ENCODE assay signal across 29 cellular contexts in the genomic region with DNA sequence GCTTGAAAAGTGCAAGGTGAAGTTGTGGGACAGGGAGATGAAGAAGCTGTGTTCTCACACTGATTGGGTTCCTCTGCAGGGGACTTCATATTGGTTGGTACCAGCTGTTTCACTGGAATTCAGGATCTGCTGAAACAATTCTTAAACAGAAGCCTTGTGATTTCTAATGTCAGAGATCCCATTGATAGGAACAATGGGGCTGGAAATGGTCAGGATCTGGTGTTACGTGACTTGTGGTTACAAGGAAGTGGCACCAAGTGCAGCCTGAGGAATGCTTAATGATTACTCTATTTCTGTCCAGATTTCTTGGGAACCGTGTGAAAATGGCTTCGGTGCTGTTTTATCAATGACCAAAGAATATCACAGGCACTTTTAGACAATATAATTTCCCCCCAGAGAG.
"Had no signal": no experiment of that assay in that cellular context is flagged by ENCODE, and none has a peak within 500 bp of the region (broad histone marks: within the 10 kb centered on the region; RNA-seq: fewer than 3 reads in every experiment).

No MANE protein-coding gene starts in this region.

- H3K27ac Mint-ChIP-seq: activated CD4-positive, alpha-beta memory T cell treated with anti-CD3 and anti-CD28 coated beads for 36 hours; activated CD4-positive, alpha-beta T cell treated with anti-CD3 and anti-CD28 coated beads for 36 hours; activated CD4-positive, alpha-beta T cell treated with anti-CD3 and anti-CD28 coated beads, Interleukin-2, amount 10 ng/mL, durations not matched to agents 24 days and 14 days; activated CD8-positive, alpha-beta memory T cell treated with anti-CD3 and anti-CD28 coated beads, Interleukin-2, amount 10 ng/mL, durations not matched to agents 7 days and 5 days; activated CD8-positive, alpha-beta T cell treated with anti-CD3 and anti-CD28 coated beads, Interleukin-2, amount 10 ng/mL, durations not matched to agents 7 days and 5 days; activated naive CD4-positive, alpha-beta T cell treated with anti-CD3 and anti-CD28 coated beads, Interleukin-2, amount 10 ng/mL, durations not matched to agents 7 days and 5 days; activated naive CD4-positive, alpha-beta T cell treated with anti-CD3 and anti-CD28 coated beads, Interleukin-2, amount 50 U/mL, for 72 hours; activated naive CD8-positive, alpha-beta T cell treated with anti-CD3 and anti-CD28 coated beads, Interleukin-2, amount 10 ng/mL, durations not matched to agents 7 days and 5 days; activated T-helper 1 cell treated with anti-CD3 and anti-CD28 coated beads, Interleukin-12 subunit alpha, Interleukin-12 subunit beta, Interleukin-2, Interleukin-4 antibody, amounts not matched to agents 30 ng/mL and 10 ng/mL and 1 ng/mL, durations not matched to agents 14 hours and 24 hours and 36 hours; dendritic cell treated with granulocyte-macrophage colony-stimulating factor and Interleukin-4, amounts not matched to agents 40 ng/mL and 50 ng/mL, for 4 days; effector memory CD8-positive, alpha-beta T cell had no signal

- FAIRE-seq: bronchial epithelial cell, frontal cortex had no signal

- H3K4me3 Mint-ChIP-seq: activated CD4-positive, alpha-beta memory T cell treated with anti-CD3 and anti-CD28 coated beads for 36 hours; activated CD4-positive, alpha-beta T cell treated with anti-CD3 and anti-CD28 coated beads for 36 hours; activated CD4-positive, alpha-beta T cell treated with anti-CD3 and anti-CD28 coated beads, Interleukin-2, amount 10 ng/mL, durations not matched to agents 24 days and 14 days; activated CD8-positive, alpha-beta memory T cell treated with anti-CD3 and anti-CD28 coated beads, Interleukin-2, amount 10 ng/mL, durations not matched to agents 7 days and 5 days; activated CD8-positive, alpha-beta T cell treated with anti-CD3 and anti-CD28 coated beads, Interleukin-2, amount 10 ng/mL, durations not matched to agents 7 days and 5 days; activated naive CD4-positive, alpha-beta T cell treated with anti-CD3 and anti-CD28 coated beads, Interleukin-2, amount 10 ng/mL, durations not matched to agents 7 days and 5 days; activated naive CD8-positive, alpha-beta T cell treated with anti-CD3 and anti-CD28 coated beads, Interleukin-2, amount 10 ng/mL, durations not matched to agents 7 days and 5 days; activated T-helper 1 cell treated with anti-CD3 and anti-CD28 coated beads, Interleukin-12 subunit alpha, Interleukin-12 subunit beta, Interleukin-2, Interleukin-4 antibody, amounts not matched to agents 30 ng/mL and 10 ng/mL and 1 ng/mL, durations not matched to agents 14 hours and 24 hours and 36 hours; central memory CD8-positive, alpha-beta T cell; dendritic cell treated with granulocyte-macrophage colony-stimulating factor and Interleukin-4, amounts not matched to agents 40 ng/mL and 50 ng/mL, for 4 days; effector memory CD8-positive, alpha-beta T cell had no signal

- ATAC-seq: activated CD4-positive, alpha-beta T cell treated with anti-CD3 and anti-CD28 coated beads for 36 hours; activated CD8-positive, alpha-beta memory T cell treated with anti-CD3 and anti-CD28 coated beads, Interleukin-2, amount 10 ng/mL, durations not matched to agents 7 days and 5 days; activated CD8-positive, alpha-beta T cell treated with anti-CD3 and anti-CD28 coated beads, Interleukin-2, amount 10 ng/mL, durations not matched to agents 7 days and 5 days; activated naive CD4-positive, alpha-beta T cell treated with anti-CD3 and anti-CD28 coated beads, Interleukin-2, amount 50 U/mL, for 72 hours; effector memory CD8-positive, alpha-beta T cell had no signal

- H3K27me3 Mint-ChIP-seq: activated CD4-positive, alpha-beta memory T cell treated with anti-CD3 and anti-CD28 coated beads for 36 hours; activated CD4-positive, alpha-beta T cell treated with anti-CD3 and anti-CD28 coated beads for 36 hours; activated CD4-positive, alpha-beta T cell treated with anti-CD3 and anti-CD28 coated beads, Interleukin-2, amount 10 ng/mL, durations not matched to agents 24 days and 14 days; activated CD8-positive, alpha-beta memory T cell treated with anti-CD3 and anti-CD28 coated beads, Interleukin-2, amount 10 ng/mL, durations not matched to agents 7 days and 5 days had no signal

- H3K27me3 ChIP-seq: ascending aorta, brain microvascular endothelial cell, esophagus squamous epithelium had no signal

- H3K9me3 ChIP-seq: ascending aorta, esophagus squamous epithelium had no signal

- H3K4me1 Mint-ChIP-seq: activated CD4-positive, alpha-beta T cell treated with anti-CD3 and anti-CD28 coated beads for 36 hours; activated CD8-positive, alpha-beta memory T cell treated with anti-CD3 and anti-CD28 coated beads, Interleukin-2, amount 10 ng/mL, durations not matched to agents 7 days and 5 days; activated naive CD4-positive, alpha-beta T cell treated with anti-CD3 and anti-CD28 coated beads, Interleukin-2, amount 10 ng/mL, durations not matched to agents 7 days and 5 days; activated naive CD8-positive, alpha-beta T cell treated with anti-CD3 and anti-CD28 coated beads, Interleukin-2, amount 10 ng/mL, durations not matched to agents 7 days and 5 days; central memory CD8-positive, alpha-beta T cell had no signal

- H3K4me1 ChIP-seq: ascending aorta, esophagus squamous epithelium had no signal

- H3K27ac ChIP-seq: ascending aorta, brain microvascular endothelial cell, coronary artery, epithelial cell of prostate, esophagus squamous epithelium had no signal

- H3K4me3 ChIP-seq: ascending aorta, coronary artery, esophagus squamous epithelium had no signal

- H3K36me3 Mint-ChIP-seq: activated CD4-positive, alpha-beta memory T cell treated with anti-CD3 and anti-CD28 coated beads for 36 hours; activated CD8-positive, alpha-beta memory T cell treated with anti-CD3 and anti-CD28 coated beads, Interleukin-2, amount 10 ng/mL, durations not matched to agents 7 days and 5 days; activated naive CD4-positive, alpha-beta T cell treated with anti-CD3 and anti-CD28 coated beads, Interleukin-2, amount 10 ng/mL, durations not matched to agents 7 days and 5 days; activated naive CD4-positive, alpha-beta T cell treated with anti-CD3 and anti-CD28 coated beads, Interleukin-2, amount 50 U/mL, for 72 hours; activated naive CD8-positive, alpha-beta T cell treated with anti-CD3 and anti-CD28 coated beads, Interleukin-2, amount 10 ng/mL, durations not matched to agents 7 days and 5 days had no signal

- H3K36me3 ChIP-seq: ascending aorta, brain microvascular endothelial cell, esophagus squamous epithelium had no signal

- H3K9me3 Mint-ChIP-seq: activated CD4-positive, alpha-beta memory T cell treated with anti-CD3 and anti-CD28 coated beads for 36 hours; activated CD4-positive, alpha-beta T cell treated with anti-CD3 and anti-CD28 coated beads, Interleukin-2, amount 10 ng/mL, durations not matched to agents 24 days and 14 days; activated naive CD4-positive, alpha-beta T cell treated with anti-CD3 and anti-CD28 coated beads, Interleukin-2, amount 10 ng/mL, durations not matched to agents 7 days and 5 days; activated naive CD4-positive, alpha-beta T cell treated with anti-CD3 and anti-CD28 coated beads, Interleukin-2, amount 50 U/mL, for 72 hours; activated naive CD8-positive, alpha-beta T cell treated with anti-CD3 and anti-CD28 coated beads, Interleukin-2, amount 10 ng/mL, durations not matched to agents 7 days and 5 days; activated T-helper 1 cell treated with anti-CD3 and anti-CD28 coated beads, Interleukin-12 subunit alpha, Interleukin-12 subunit beta, Interleukin-2, Interleukin-4 antibody, amounts not matched to agents 30 ng/mL and 10 ng/mL and 1 ng/mL, durations not matched to agents 14 hours and 24 hours and 36 hours; central memory CD8-positive, alpha-beta T cell; dendritic cell treated with granulocyte-macrophage colony-stimulating factor and Interleukin-4, amounts not matched to agents 40 ng/mL and 50 ng/mL, for 4 days; effector memory CD8-positive, alpha-beta T cell had no signal

- DNase-seq: activated CD4-positive, alpha-beta memory T cell treated with anti-CD3 and anti-CD28 coated beads for 36 hours; activated CD4-positive, alpha-beta T cell treated with anti-CD3 and anti-CD28 coated beads for 36 hours; activated CD4-positive, alpha-beta T cell treated with anti-CD3 and anti-CD28 coated beads, Interleukin-2, amount 10 ng/mL, durations not matched to agents 24 days and 14 days; activated CD4-positive, CD25-positive, alpha-beta regulatory T cell; activated CD4-positive, CD25-positive, alpha-beta regulatory T cell treated with anti-CD3 and anti-CD28 coated beads, Interleukin-2, amount 50 U/mL, for 72 hours; activated CD8-positive, alpha-beta memory T cell treated with anti-CD3 and anti-CD28 coated beads, Interleukin-2, amount 10 ng/mL, durations not matched to agents 7 days and 5 days; activated CD8-positive, alpha-beta memory T cell treated with anti-CD3 and anti-CD28 coated beads, Interleukin-2, amount 50 U/mL, for 4 hours; activated CD8-positive, alpha-beta T cell treated with anti-CD3 and anti-CD28 coated beads, Interleukin-2, amount 10 ng/mL, durations not matched to agents 7 days and 5 days; activated gamma-delta T cell; activated naive CD4-positive, alpha-beta T cell; activated naive CD4-positive, alpha-beta T cell treated with anti-CD3 and anti-CD28 coated beads, Interleukin-2, amount 10 ng/mL, durations not matched to agents 7 days and 5 days; activated naive CD8-positive, alpha-beta T cell treated with anti-CD3 and anti-CD28 coated beads, Interleukin-2, amount 10 ng/mL, durations not matched to agents 7 days and 5 days; activated T-cell treated with anti-CD3 and anti-CD28 coated beads, Interleukin-2, amount 50 U/mL, for 1 hour; activated T-cell treated with anti-CD3 and anti-CD28 coated beads, Interleukin-2, amount 50 U/mL, for 48 hours; brain microvascular endothelial cell; effector CD4-positive, alpha-beta T cell; effector memory CD8-positive, alpha-beta T cell; esophagus squamous epithelium; head of caudate nucleus; T-helper 2 cell had no signal
